ENCODE assay signal across 17 cellular contexts in the genomic region with DNA sequence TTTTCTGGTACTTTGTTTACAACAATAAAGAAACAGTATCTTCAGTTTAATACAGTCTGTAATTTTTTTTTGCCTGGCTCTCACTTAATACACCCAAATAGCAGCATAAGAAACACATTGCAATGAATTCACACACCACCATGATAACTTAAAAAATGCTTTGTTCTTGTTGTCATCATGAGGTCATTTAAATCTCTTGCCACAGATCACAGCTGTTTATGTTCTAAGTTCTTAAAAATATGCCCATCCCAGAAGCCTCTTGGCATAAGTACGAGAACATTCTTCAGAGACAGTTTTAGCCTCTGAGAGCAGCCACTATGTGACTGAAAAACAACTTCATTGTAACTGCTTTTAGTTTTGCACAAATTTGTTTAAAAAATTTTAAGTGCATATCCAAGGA. TPM values are rescaled to one million over a fixed set of nuclear protein-coding genes. Genes with fewer than 3 reads are reported as not detected.
A peak's percentile ranks its signal among the peaks of the same experiment; 100 is the strongest.
DNase-seq lines count a peak whose midpoint lies in the region; ATAC-seq, FAIRE-seq and TF ChIP-seq lines count a peak whose summit lies in the region.
"Had no signal": no experiment of that assay in that cellular context is flagged by ENCODE, and none has a peak within 500 bp of the region (broad histone marks: within the 10 kb centered on the region; RNA-seq: fewer than 3 reads in every experiment).

No MANE protein-coding gene starts in this region.

- H2AFZ ChIP-seq in astrocyte (ENCODE audit: low read depth, low read length) = no peak overlapping the region

- H3K4me3 Mint-ChIP-seq in astrocyte (ENCODE audit: unreplicated experiment) (no peak overlapping the region), Caco-2 (ENCODE audit: unreplicated experiment) (no peak overlapping the region)
- H3K4me3 Mint-ChIP-seq: brain; naive thymus-derived CD8-positive, alpha-beta T cell; T-cell had no signal

- no peak overlapping the region for H3K9ac ChIP-seq in astrocyte (ENCODE audit: low read length)
- H3K9ac ChIP-seq in rectal smooth muscle tissue (ENCODE audit: low read length) = no peak overlapping the region
- H3K9ac ChIP-seq: BLaER1 had no signal

- H3K36me3 ChIP-seq in astrocyte (ENCODE audit: insufficient read depth, low read length) (peaks cover 12% of the 10 kb centered on the region), rectal smooth muscle tissue (ENCODE audit: control insufficient read depth, insufficient read depth, low read length) (peaks cover 4% of the 10 kb centered on the region), Caco-2 (ENCODE audit: control insufficient read depth, insufficient read depth, low read length) (0 out of 2 replicates have a peak, but pooled peaks cover 1% of the 10 kb centered on the region)

- BruUV-seq in Caco-2 (replicated peaks; lab: Mats Ljungman, UMichigan) = no TSS peak

- peaks cover 2% of the 10 kb centered on the region for H3K4me1 Mint-ChIP-seq in astrocyte (ENCODE audit: low read depth, unreplicated experiment)
- H3K4me1 Mint-ChIP-seq in Caco-2 (ENCODE audit: low read depth, unreplicated experiment) = no peaks in the 10 kb centered on the region
- H3K4me1 Mint-ChIP-seq: T-cell had no signal

- H3K27me3 ChIP-seq in astrocyte (ENCODE audit: insufficient read depth, low read length) = no peaks in the 10 kb centered on the region
- H3K27me3 ChIP-seq in rectal smooth muscle tissue (ENCODE audit: control insufficient read depth, insufficient read depth, low read length) = no peaks in the 10 kb centered on the region
- no peaks in the 10 kb centered on the region for H3K27me3 ChIP-seq in dorsolateral prefrontal cortex
- no peaks in the 10 kb centered on the region for H3K27me3 ChIP-seq in Caco-2 (replicated peaks; ENCODE audit: control insufficient read depth, insufficient read depth, low read length)
- H3K27me3 ChIP-seq: BLaER1 had no signal

- H3K9me3 Mint-ChIP-seq in astrocyte (ENCODE audit: unreplicated experiment) (peaks cover 5% of the 10 kb centered on the region), Caco-2 (ENCODE audit: unreplicated experiment) (no peaks in the 10 kb centered on the region)

- CTCF ChIA-PET in Caco-2 (lab: Charles Lee) = no interaction called here

- ATAC-seq in Right ventricle myocardium superior (ENCODE audit: poor library complexity) = peak; percentile 90
- ATAC-seq: naive thymus-derived CD8-positive, alpha-beta T cell; T-cell had no signal

- POLR2A ChIA-PET in Caco-2 (lab: Charles Lee) = no interaction called here

- no peak for FAIRE-seq in astrocyte (lab: Jason Lieb, UNC)

- H3K36me3 Mint-ChIP-seq in astrocyte (ENCODE audit: low read depth, unreplicated experiment) (peaks cover 24% of the 10 kb centered on the region), Caco-2 (ENCODE audit: insufficient read depth, unreplicated experiment) (peaks cover 45% of the 10 kb centered on the region)

- H3K27ac ChIP-seq in astrocyte (ENCODE audit: low read depth, low read length) (no peak overlapping the region), rectal smooth muscle tissue (ENCODE audit: low read depth, low read length) (peak overlapping the region; percentile 59), dorsolateral prefrontal cortex (peak overlapping the region in 8 of 59 donors; percentile 3 to 26 (median 6))
- H3K27ac ChIP-seq: BLaER1 had no signal

- H3K4me1 ChIP-seq in astrocyte (ENCODE audit: insufficient read depth, low read length) (no peaks in the 10 kb centered on the region), rectal smooth muscle tissue (ENCODE audit: control insufficient read depth, insufficient read depth, low read length) (peaks cover 6% of the 10 kb centered on the region), Caco-2 (no peaks in the 10 kb centered on the region; the same call in 1 of the 2 replicates)

- H3K4me3 ChIP-seq in astrocyte (ENCODE audit: insufficient read depth, low read depth, low read length) (no peak overlapping the region), rectal smooth muscle tissue (ENCODE audit: low read length) (no peak overlapping the region), dorsolateral prefrontal cortex (no peak overlapping the region), Caco-2 (ENCODE audit: low read depth, low read length) (no peak overlapping the region)
- H3K4me3 ChIP-seq: BLaER1 had no signal

- no peaks in the 10 kb centered on the region for H4K20me1 ChIP-seq in astrocyte (ENCODE audit: insufficient read depth, low read length)
- H4K20me1 ChIP-seq: BLaER1 had no signal

- H3K9me3 ChIP-seq in astrocyte (ENCODE audit: insufficient read depth, low read depth, low read length) (no peaks in the 10 kb centered on the region), Caco-2 (no peaks in the 10 kb centered on the region)

- no peaks in the 10 kb centered on the region for H3K79me2 ChIP-seq in astrocyte (ENCODE audit: insufficient read depth, low read length)

- no peak for TF ChIP-seq CTCF in astrocyte (IDR thresholded peaks at IDR 0.05; ENCODE audit: insufficient read depth, low read depth, low read length)
- TF ChIP-seq CTCF in dorsolateral prefrontal cortex (IDR thresholded peaks at IDR 0.05 in 54 of 56, conservative IDR thresholded peaks at IDR 0.05 in 2 of 56; ENCODE audit: low read depth in 1 of 56, partially characterized antibody in 56 of 56) = no peak
- TF ChIP-seq CTCF in Caco-2 (IDR thresholded peaks at IDR 0.05; ENCODE audit: insufficient read depth in 1 of 2, low read depth in 1 of 2, low read length in 1 of 2, severe bottlenecking in 1 of 2, unreplicated experiment in 1 of 2) = no peak

- intact Hi-C loops in Right ventricle myocardium superior (cut with DNase I) (no loop called here), dorsolateral prefrontal cortex (cut with DNase I) (no loop called here), Caco-2 (cut with micrococcal nuclease; ENCODE audit: unreplicated experiment) (no loop called here)

- H3K4me2 ChIP-seq in astrocyte (ENCODE audit: low read length) = no peak overlapping the region
- H3K4me2 ChIP-seq: BLaER1 had no signal

- H3K27me3 Mint-ChIP-seq in astrocyte (ENCODE audit: low read depth, unreplicated experiment) (no peaks in the 10 kb centered on the region), Caco-2 (ENCODE audit: insufficient read depth, unreplicated experiment) (no peaks in the 10 kb centered on the region)
- H3K27me3 Mint-ChIP-seq: brain; naive thymus-derived CD8-positive, alpha-beta T cell; T-cell had no signal

- DNase-seq in AG08396 (ENCODE audit: low spot score) (peak; percentile 47), astrocyte (ENCODE audit: low read depth) (peak; percentile 80), Right ventricle myocardium superior (no peak), COLO829 (ENCODE audit: low spot score) (no peak), dorsolateral prefrontal cortex (no peak), Caco-2 (no peak)
- no peak for DNase-seq in central memory CD4-positive, alpha-beta T cell
- DNase-seq: activated CD4-positive, alpha-beta T cell treated with anti-CD3 and anti-CD28 coated beads for 1 hour; activated T-cell treated with anti-CD3 and anti-CD28 coated beads, Interleukin-2, amount 50 U/mL, for 48 hours; erythroblast; naive thymus-derived CD8-positive, alpha-beta T cell; NCI-H1048; NCI-H446; T-cell had no signal

- H3K27ac Mint-ChIP-seq in astrocyte (ENCODE audit: unreplicated experiment) (no peak overlapping the region), Caco-2 (ENCODE audit: unreplicated experiment) (no peak overlapping the region)
- H3K27ac Mint-ChIP-seq: naive thymus-derived CD8-positive, alpha-beta T cell; T-cell had no signal

RNA-seq across cellular contexts. Expression of a gene that starts 47.9 kb away (rescaled TPM):
- total RNA-seq in astrocyte (13.9 and 14.0 TPM in 2 replicates), Right ventricle myocardium superior (13.3 TPM), dorsolateral prefrontal cortex (10 to 100 TPM; 13.5 to 23.8 (median 18.3) TPM), Caco-2 (2022) (21.3 and 22.7 TPM in 2 replicates)

RNA-seq across cellular contexts. Expression of a gene that starts 48.0 kb away (rescaled TPM):
- total RNA-seq in astrocyte (27.3 and 31.6 TPM in 2 replicates), Right ventricle myocardium superior (76.0 TPM), dorsolateral prefrontal cortex (10 to 100 TPM; 29.6 to 79.6 (median 49.3) TPM), Caco-2 (2022) (34.9 and 38.3 TPM in 2 replicates)

Comparison
In these comparisons a context has a peak if more than half of its experiments do, and no peak if none do; other contexts are left out.
1. DNase-seq: peak in AG08396 (single experiment) and astrocyte (single experiment); none in Right ventricle myocardium superior (single experiment), central memory CD4-positive, alpha-beta T cell (single experiment), COLO829 (single experiment), dorsolateral prefrontal cortex (0 of 10) and Caco-2 (0 of 2).